ENCODE assay signal across 9 cellular contexts in the genomic region with DNA sequence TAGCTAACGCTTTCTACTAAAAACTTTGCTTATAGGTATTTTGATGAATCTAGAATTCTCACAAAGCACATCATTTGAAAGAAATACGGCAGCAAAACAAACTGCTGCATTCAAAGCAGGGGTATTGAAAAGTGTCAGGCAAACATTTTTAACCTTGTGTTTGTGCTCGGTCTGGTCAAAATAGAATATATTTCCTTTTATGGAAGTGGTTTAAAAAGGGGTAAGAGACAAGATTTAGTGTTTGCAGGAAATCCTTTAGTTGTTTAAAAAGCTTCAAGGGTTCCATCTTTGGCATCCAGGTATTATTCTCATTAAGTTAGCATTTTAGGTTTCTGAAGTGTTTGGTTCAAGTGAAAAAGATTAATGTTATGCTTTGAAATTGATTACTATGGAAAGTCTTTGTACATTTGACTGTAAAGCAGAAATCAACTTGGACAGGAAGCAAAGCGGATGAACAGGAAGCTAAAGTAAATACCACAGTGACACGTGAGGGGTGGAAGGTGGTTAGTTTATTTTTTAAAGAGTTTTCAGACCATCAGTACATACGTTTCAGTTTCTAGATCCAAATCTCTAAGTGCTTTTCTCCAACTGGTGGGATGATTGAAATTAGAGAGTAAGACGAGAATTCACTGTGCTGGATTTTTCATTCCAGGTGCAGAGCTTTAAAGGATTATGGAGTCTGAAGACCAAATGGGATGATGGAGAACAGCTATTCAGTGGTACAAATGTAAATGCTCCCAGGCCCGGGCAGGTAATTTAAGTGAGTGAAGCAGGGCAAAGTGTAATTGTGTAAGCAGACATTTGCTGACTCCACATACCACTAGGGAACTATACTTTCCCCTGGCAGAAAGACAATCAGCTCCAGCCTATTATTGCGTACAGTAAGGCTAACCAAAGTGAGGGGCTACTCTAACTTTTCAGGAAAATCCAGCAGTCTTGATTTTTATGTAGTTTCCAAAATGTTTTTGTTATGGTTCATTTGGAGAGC.
DNase-seq lines count a peak whose midpoint lies in the region; ATAC-seq and TF ChIP-seq lines count a peak whose summit lies in the region.
"Had no signal": no experiment of that assay in that cellular context is flagged by ENCODE, and none has a peak within 500 bp of the region (broad histone marks: within the 10 kb centered on the region; RNA-seq: fewer than 3 reads in every experiment).

No MANE protein-coding gene starts in this region.

- H3K4me3 ChIP-seq in OCI-LY1 (ENCODE audit: low read depth, low read length, poor library complexity, severe bottlenecking): peak overlapping the region; percentile 4
- H3K4me3 ChIP-seq in naive thymus-derived CD4-positive, alpha-beta T cell (ENCODE audit: low read length): peak overlapping the region; percentile 32
- H3K4me3 ChIP-seq: A549 had no signal

- no peaks in the 10 kb centered on the region for H3K27me3 ChIP-seq in OCI-LY1 (ENCODE audit: insufficient read depth, low read length)
- H3K27me3 ChIP-seq in naive thymus-derived CD4-positive, alpha-beta T cell (ENCODE audit: control insufficient read depth in 2 of 2, insufficient read depth in 2 of 2, low read length in 2 of 2): no peaks in the 10 kb centered on the region

- peak; percentile 66 for DNase-seq in NCI-H510A treated with DMSO at 0.1 percent for 48 hours (lab: John Stamatoyannopoulos, UW)
- DNase-seq in NCI-H510A (lab: John Stamatoyannopoulos, UW): no peak
- DNase-seq in naive thymus-derived CD4-positive, alpha-beta T cell: peak in 6 of 9 donors; percentile 15 to 52 (median 40)
- no peak for DNase-seq in NCI-H146 (lab: John Stamatoyannopoulos, UW)
- DNase-seq in NCI-H2196 (lab: John Stamatoyannopoulos, UW; ENCODE audit: unreplicated experiment): no peak
- DNase-seq in NCI-H2196 treated with DMSO at 0.1 percent for 48 hours (lab: John Stamatoyannopoulos, UW; ENCODE audit: unreplicated experiment): no peak

- H4K20me1 ChIP-seq in OCI-LY1 (ENCODE audit: insufficient read depth, low read length): no peaks in the 10 kb centered on the region

- POLR2A ChIA-PET in naive thymus-derived CD4-positive, alpha-beta T cell (lab: Charles Lee): interaction anchor here (0.8 to 2.2 kb wide), 7 partner anchors 9 to 1610 kb away, joined by 3 to 7 read pairs (median 4); no protein-coding TSS in a partner anchor

- H3K36me3 ChIP-seq in OCI-LY1 (ENCODE audit: insufficient read depth, low read length): no peaks in the 10 kb centered on the region
- no peaks in the 10 kb centered on the region for H3K36me3 ChIP-seq in naive thymus-derived CD4-positive, alpha-beta T cell (ENCODE audit: control insufficient read depth in 2 of 3, insufficient read depth in 3 of 3, low read length in 3 of 3)

- no peaks in the 10 kb centered on the region for H3K9me3 ChIP-seq in OCI-LY1 (ENCODE audit: low read length)
- no peaks in the 10 kb centered on the region for H3K9me3 ChIP-seq in naive thymus-derived CD4-positive, alpha-beta T cell (ENCODE audit: control insufficient read depth in 2 of 3, low read length in 3 of 3)
- H3K9me3 ChIP-seq: A549 had no signal

- peaks cover 17% of the 10 kb centered on the region for H3K4me1 ChIP-seq in OCI-LY1 (ENCODE audit: insufficient read depth, low read length, severe bottlenecking)
- H3K4me1 ChIP-seq in naive thymus-derived CD4-positive, alpha-beta T cell (ENCODE audit: control insufficient read depth in 2 of 2, insufficient read depth in 2 of 2, low read length in 2 of 2): peaks cover 32 to 36% of the 10 kb centered on the region in 2 donors
- H3K4me1 ChIP-seq: A549 had no signal

- H3K79me2 ChIP-seq in OCI-LY1 (ENCODE audit: insufficient read depth, low read length): no peaks in the 10 kb centered on the region

- H3K9ac ChIP-seq in OCI-LY1 (ENCODE audit: low read length): no peak overlapping the region

- H3K4me3 Mint-ChIP-seq in naive thymus-derived CD4-positive, alpha-beta T cell: peak overlapping the region; percentile 58 to 81 (median 78)

- H3K9me3 Mint-ChIP-seq in naive thymus-derived CD4-positive, alpha-beta T cell: no peaks in the 10 kb centered on the region

- peaks cover 21 to 67% (median 47%) of the 10 kb centered on the region in 7 donors for H3K4me1 Mint-ChIP-seq in naive thymus-derived CD4-positive, alpha-beta T cell

- no peaks in the 10 kb centered on the region for H3K9me2 ChIP-seq in OCI-LY1 (ENCODE audit: low read depth, low read length)

- peak; percentile 86 for ATAC-seq in HG02763 (IDR thresholded peaks at IDR 0.05; ENCODE audit: unreplicated experiment)
- peak; percentile 74 for ATAC-seq in naive thymus-derived CD4-positive, alpha-beta T cell
- ATAC-seq: A549 had no signal

- intact Hi-C loops in naive thymus-derived CD4-positive, alpha-beta T cell (cut with micrococcal nuclease): loop anchor here (1.0 to 10.0 kb wide), 7 partner anchors 12 to 484 kb away; a partner anchor contains a TSS

- no peaks in the 10 kb centered on the region for H3F3A ChIP-seq in OCI-LY1 (ENCODE audit: insufficient read depth, low read length)

- CTCF ChIA-PET in naive thymus-derived CD4-positive, alpha-beta T cell (lab: Charles Lee): interaction anchor here (0.5 to 1.4 kb wide), 2 partner anchors 12 to 240 kb away, joined by 3 to 4 read pairs; no protein-coding TSS in a partner anchor

- no peak overlapping the region for H3K27ac ChIP-seq in OCI-LY1 (ENCODE audit: low read depth, low read length, poor library complexity, severe bottlenecking)
- no peak overlapping the region for H3K27ac ChIP-seq in naive thymus-derived CD4-positive, alpha-beta T cell (ENCODE audit: low read depth, low read length)
- H3K27ac ChIP-seq: A549 had no signal

- H3K36me3 Mint-ChIP-seq in naive thymus-derived CD4-positive, alpha-beta T cell: peaks cover 0 to 7% (median 0%) of the 10 kb centered on the region in 5 donors

- no peaks in the 10 kb centered on the region for H3K27me3 Mint-ChIP-seq in naive thymus-derived CD4-positive, alpha-beta T cell

- H3K27ac Mint-ChIP-seq in naive thymus-derived CD4-positive, alpha-beta T cell: peak overlapping the region; percentile 70 to 84 (median 81)

- H2AFZ ChIP-seq in OCI-LY1 (ENCODE audit: low read length): peak overlapping the region; percentile 84

- H3K4me2 ChIP-seq in OCI-LY1 (ENCODE audit: low read length): peak overlapping the region; percentile 38
- H3K4me2 ChIP-seq: A549 had no signal

- TF ChIP-seq CTCF in OCI-LY1 (IDR thresholded peaks at IDR 0.05; ENCODE audit: low read length): no peak

Comparison
In these comparisons a context has a peak if more than half of its experiments do, and no peak if none do; other contexts are left out.
1. DNase-seq: peak in NCI-H510A treated with DMSO at 0.1 percent for 48 hours (single experiment) and naive thymus-derived CD4-positive, alpha-beta T cell (6 of 9); none in NCI-H510A (single experiment), NCI-H146 (single experiment), NCI-H2196 (single experiment) and NCI-H2196 treated with DMSO at 0.1 percent for 48 hours (single experiment).